Comparison of ENCODE assay signal across 7 cellular contexts in the genomic region with DNA sequence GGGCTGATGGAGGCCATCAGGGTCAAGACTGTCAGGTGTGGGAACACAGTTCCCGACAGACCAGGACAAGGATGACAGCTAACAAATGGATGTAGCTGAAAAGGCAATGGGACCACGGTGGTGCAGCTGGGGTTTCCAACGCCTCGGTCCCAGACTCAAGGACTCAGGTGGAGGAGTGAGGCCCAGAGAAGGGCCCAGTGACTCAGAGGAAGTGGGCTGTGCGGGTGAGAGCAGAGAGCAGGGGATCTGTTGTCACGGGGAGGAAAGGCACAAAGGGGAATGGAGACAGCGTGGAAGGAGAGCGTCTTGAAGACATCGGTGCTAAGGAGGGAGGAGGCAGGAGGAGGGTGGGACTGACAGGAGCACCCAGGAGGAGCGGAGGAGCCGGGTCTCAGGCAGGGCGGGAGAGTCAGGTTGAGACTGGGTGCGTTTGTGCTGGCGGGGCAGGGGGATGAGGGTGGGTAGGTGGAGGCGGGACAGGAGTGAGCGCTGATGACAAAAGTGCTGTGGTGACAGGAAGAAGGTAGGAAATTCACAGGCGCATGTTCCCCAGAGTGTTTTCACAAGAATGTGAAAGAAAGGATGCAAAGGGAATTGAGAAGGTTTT. TPM values are rescaled to one million over a fixed set of nuclear protein-coding genes. Genes with fewer than 3 reads are reported as not detected.
A peak's percentile ranks its signal among the peaks of the same experiment; 100 is the strongest.
DNase-seq lines count a peak whose midpoint lies in the region; ATAC-seq lines count a peak whose summit lies in the region.
"Not testable (repeated sequence)": the region's sequence is repeated elsewhere in the genome, so short reads cannot be mapped to it uniquely, and the experiment has no call there.
"Had no signal": no experiment of that assay in that cellular context is flagged by ENCODE, and none has a peak within 500 bp of the region (broad histone marks: within the 10 kb centered on the region; RNA-seq: fewer than 3 reads in every experiment).

No MANE protein-coding gene starts in this region.

- not testable (repeated sequence) for H3K4me1 ChIP-seq in mesenchymal stem cell (ENCODE audit: control insufficient read depth, insufficient read depth, low read depth, low read length)

- peaks cover 20 to 36% of the 10 kb centered on the region in 2 experiments for H3K36me3 ChIP-seq in mesenchymal stem cell (ENCODE audit: control insufficient read depth in 1 of 2, insufficient read depth in 2 of 2, low read depth in 1 of 2, low read length in 2 of 2)

- H3K4me3 Mint-ChIP-seq in activated CD8-positive, alpha-beta memory T cell treated with anti-CD3 and anti-CD28 coated beads, Interleukin-2, amount 10 ng/mL, durations not matched to agents 7 days and 5 days; activated naive CD8-positive, alpha-beta T cell treated with anti-CD3 and anti-CD28 coated beads, Interleukin-2, amount 50 U/mL, for 24 hours; effector memory CD8-positive, alpha-beta T cell; stimulated activated effector memory CD8-positive, alpha-beta T cell treated with anti-CD3 and anti-CD28 coated beads, Interleukin-12 subunit alpha, Interleukin-12 subunit beta, amount 100 ng/mL, for 72 hours: not testable (repeated sequence)

- H3K27ac ChIP-seq in mesenchymal stem cell (ENCODE audit: low read length, poor library complexity, severe bottlenecking), result not testable (repeated sequence)

- not testable (repeated sequence) for H3K9ac ChIP-seq in mesenchymal stem cell (ENCODE audit: low read length)

- H3K27me3 Mint-ChIP-seq in activated CD8-positive, alpha-beta memory T cell treated with anti-CD3 and anti-CD28 coated beads, Interleukin-2, amount 10 ng/mL, durations not matched to agents 7 days and 5 days; activated naive CD8-positive, alpha-beta T cell treated with anti-CD3 and anti-CD28 coated beads, Interleukin-2, amount 50 U/mL, for 24 hours; effector memory CD8-positive, alpha-beta T cell: not testable (repeated sequence)

- not testable (repeated sequence) for H3K27ac Mint-ChIP-seq in activated CD8-positive, alpha-beta memory T cell treated with anti-CD3 and anti-CD28 coated beads, Interleukin-2, amount 10 ng/mL, durations not matched to agents 7 days and 5 days; activated naive CD8-positive, alpha-beta T cell treated with anti-CD3 and anti-CD28 coated beads, Interleukin-2, amount 50 U/mL, for 24 hours; effector memory CD8-positive, alpha-beta T cell; stimulated activated effector memory CD8-positive, alpha-beta T cell treated with anti-CD3 and anti-CD28 coated beads, Interleukin-12 subunit alpha, Interleukin-12 subunit beta, amount 100 ng/mL, for 72 hours

- H2BK15ac ChIP-seq in mesenchymal stem cell (ENCODE audit: low read depth, poor library complexity, severe bottlenecking), result not testable (repeated sequence)

- H4K91ac ChIP-seq in mesenchymal stem cell (ENCODE audit: low read length), result not testable (repeated sequence)

- not testable (repeated sequence) for H3K27me3 ChIP-seq in mesenchymal stem cell (ENCODE audit: control insufficient read depth in 1 of 2, insufficient read depth in 1 of 2, low read length in 2 of 2)

- H3K4ac ChIP-seq in mesenchymal stem cell (ENCODE audit: low read depth in 1 of 2, low read length in 2 of 2), result not testable (repeated sequence)

- H3K4me2 ChIP-seq in mesenchymal stem cell (ENCODE audit: low read length, poor library complexity, severe bottlenecking), result not testable (repeated sequence)

- H3K79me1 ChIP-seq in mesenchymal stem cell (replicated peaks; ENCODE audit: low read length, poor library complexity, severe bottlenecking), result not testable (repeated sequence)

- H2BK12ac ChIP-seq in mesenchymal stem cell (ENCODE audit: low read length in 2 of 2), result not testable (repeated sequence)

- peak overlapping the region; percentile 30 for H4K8ac ChIP-seq in mesenchymal stem cell (ENCODE audit: low read length)

- H2BK5ac ChIP-seq in mesenchymal stem cell (ENCODE audit: low read depth, low read length, poor library complexity, severe bottlenecking), result not testable (repeated sequence)

- DNase-seq in Kasumi-1 (lab: John Stamatoyannopoulos, UW), result peak; percentile 9 to 14
- not testable (repeated sequence) for DNase-seq in activated CD8-positive, alpha-beta memory T cell treated with anti-CD3 and anti-CD28 coated beads, Interleukin-2, amount 10 ng/mL, durations not matched to agents 7 days and 5 days; activated naive CD8-positive, alpha-beta T cell treated with anti-CD3 and anti-CD28 coated beads, Interleukin-2, amount 50 U/mL, for 24 hours; effector memory CD8-positive, alpha-beta T cell; mesenchymal stem cell; stimulated activated effector memory CD8-positive, alpha-beta T cell treated with anti-CD3 and anti-CD28 coated beads, Interleukin-12 subunit alpha, Interleukin-12 subunit beta, amount 100 ng/mL, for 72 hours (ENCODE audit: low spot score in 2 of 2)

- not testable (repeated sequence) for H3K9me3 Mint-ChIP-seq in activated CD8-positive, alpha-beta memory T cell treated with anti-CD3 and anti-CD28 coated beads, Interleukin-2, amount 10 ng/mL, durations not matched to agents 7 days and 5 days (ENCODE audit: low read depth); activated naive CD8-positive, alpha-beta T cell treated with anti-CD3 and anti-CD28 coated beads, Interleukin-2, amount 50 U/mL, for 24 hours; effector memory CD8-positive, alpha-beta T cell; stimulated activated effector memory CD8-positive, alpha-beta T cell treated with anti-CD3 and anti-CD28 coated beads, Interleukin-12 subunit alpha, Interleukin-12 subunit beta, amount 100 ng/mL, for 72 hours

- not testable (repeated sequence) for H3K4me1 Mint-ChIP-seq in activated CD8-positive, alpha-beta memory T cell treated with anti-CD3 and anti-CD28 coated beads, Interleukin-2, amount 10 ng/mL, durations not matched to agents 7 days and 5 days; activated naive CD8-positive, alpha-beta T cell treated with anti-CD3 and anti-CD28 coated beads, Interleukin-2, amount 50 U/mL, for 24 hours; effector memory CD8-positive, alpha-beta T cell (ENCODE audit: low read depth in 2 of 2); stimulated activated effector memory CD8-positive, alpha-beta T cell treated with anti-CD3 and anti-CD28 coated beads, Interleukin-12 subunit alpha, Interleukin-12 subunit beta, amount 100 ng/mL, for 72 hours

- CTCF ChIA-PET in activated CD8-positive, alpha-beta memory T cell treated with anti-CD3 and anti-CD28 coated beads, Interleukin-2, amount 10 ng/mL, durations not matched to agents 7 days and 5 days (lab: Charles Lee), result not testable (repeated sequence)

- H3K4me3 ChIP-seq in mesenchymal stem cell (ENCODE audit: insufficient read depth in 1 of 2, low read depth in 1 of 2, low read length in 2 of 2), result not testable (repeated sequence)

- H3K9me3 ChIP-seq in mesenchymal stem cell (ENCODE audit: control insufficient read depth, low read length), result not testable (repeated sequence)

- not testable (repeated sequence) for H3K23ac ChIP-seq in mesenchymal stem cell (ENCODE audit: low read length in 2 of 2)

- not testable (repeated sequence) for H2AFZ ChIP-seq in mesenchymal stem cell (ENCODE audit: low read depth, low read length)

- not testable (repeated sequence) for H3K14ac ChIP-seq in mesenchymal stem cell (ENCODE audit: low read length in 2 of 2)

- not testable (repeated sequence) for H2BK120ac ChIP-seq in mesenchymal stem cell (ENCODE audit: low read depth, low read length)

- not testable (repeated sequence) for H2AK5ac ChIP-seq in mesenchymal stem cell (ENCODE audit: low read length, severe bottlenecking)

- peak; percentile 64 for ATAC-seq in activated CD8-positive, alpha-beta memory T cell treated with anti-CD3 and anti-CD28 coated beads, Interleukin-2, amount 10 ng/mL, durations not matched to agents 7 days and 5 days
- peak; percentile 51 for ATAC-seq in activated naive CD8-positive, alpha-beta T cell treated with anti-CD3 and anti-CD28 coated beads, Interleukin-2, amount 50 U/mL, for 24 hours
- peak; percentile 43 for ATAC-seq in effector memory CD8-positive, alpha-beta T cell (replicated peaks)
- peak; percentile 82 for ATAC-seq in stimulated activated effector memory CD8-positive, alpha-beta T cell treated with anti-CD3 and anti-CD28 coated beads, Interleukin-12 subunit alpha, Interleukin-12 subunit beta, amount 100 ng/mL, for 72 hours

- not testable (repeated sequence) for H3K18ac ChIP-seq in mesenchymal stem cell (ENCODE audit: low read depth in 1 of 2, low read length in 2 of 2)

- 87% methylated on average over 17 of the region's 17 CpGs for WGBS in mesenchymal stem cell

- H3K36me3 Mint-ChIP-seq in activated CD8-positive, alpha-beta memory T cell treated with anti-CD3 and anti-CD28 coated beads, Interleukin-2, amount 10 ng/mL, durations not matched to agents 7 days and 5 days; activated naive CD8-positive, alpha-beta T cell treated with anti-CD3 and anti-CD28 coated beads, Interleukin-2, amount 50 U/mL, for 24 hours (ENCODE audit: low read depth); effector memory CD8-positive, alpha-beta T cell (ENCODE audit: insufficient read depth); stimulated activated effector memory CD8-positive, alpha-beta T cell treated with anti-CD3 and anti-CD28 coated beads, Interleukin-12 subunit alpha, Interleukin-12 subunit beta, amount 100 ng/mL, for 72 hours: not testable (repeated sequence)

RNA-seq across cellular contexts. Expression of gene MEST, which starts 31.7 kb away (rescaled TPM):
- total RNA-seq in activated CD8-positive, alpha-beta memory T cell treated with anti-CD3 and anti-CD28 coated beads, Interleukin-2, amount 10 ng/mL, durations not matched to agents 7 days and 5 days, result 1 to 10 TPM; 2.5 to 3.2 TPM
- polyA plus RNA-seq in mesenchymal stem cell (2013, experiment 1 of 2), result 614 TPM
- polyA plus RNA-seq in mesenchymal stem cell (2013, experiment 2 of 2), result 634 TPM
- total RNA-seq: A172 had no signal
